ENCODE assay signal across 27 cellular contexts in the genomic region with DNA sequence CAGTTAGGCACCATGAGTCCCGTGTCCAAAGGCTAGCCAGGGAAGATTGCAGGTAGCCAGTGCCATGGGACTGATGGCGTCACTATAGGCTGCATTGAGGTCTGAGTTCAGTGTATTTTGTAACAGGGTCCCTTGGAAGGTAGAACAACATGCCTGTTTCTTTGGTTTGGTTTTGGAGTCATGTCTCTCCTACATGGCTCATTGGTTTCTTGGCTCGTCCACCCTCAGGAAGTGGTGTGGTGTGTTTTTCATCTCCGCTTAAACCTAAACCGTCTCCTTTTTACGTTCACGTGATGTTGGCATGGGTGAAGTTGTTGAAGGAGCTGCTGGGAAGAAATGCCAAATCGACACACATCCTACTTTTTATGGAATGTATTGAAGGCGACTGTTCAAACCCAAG.
DNase-seq lines count a peak whose midpoint lies in the region; ATAC-seq, FAIRE-seq and TF ChIP-seq lines count a peak whose summit lies in the region.
"Had no signal": no experiment of that assay in that cellular context is flagged by ENCODE, and none has a peak within 500 bp of the region (broad histone marks: within the 10 kb centered on the region; RNA-seq: fewer than 3 reads in every experiment).

No MANE protein-coding gene starts in this region.

- FAIRE-seq in HTR-8/SVneo (lab: Jason Lieb, UNC) (peak; percentile 26), astrocyte (lab: Jason Lieb, UNC) (no peak)

- no peak overlapping the region for H2AFZ ChIP-seq in astrocyte (ENCODE audit: low read depth, low read length)
- H2AFZ ChIP-seq: PC-9 had no signal

- H3K4me2 ChIP-seq in astrocyte (ENCODE audit: low read length): no peak overlapping the region
- H3K4me2 ChIP-seq: PC-9 had no signal

- H3K27ac Mint-ChIP-seq in CD4-positive, CD25-positive, alpha-beta regulatory T cell: peak overlapping the region in 2 of 3 donors; percentile 57 to 80
- no peak overlapping the region for H3K27ac Mint-ChIP-seq in astrocyte (ENCODE audit: unreplicated experiment)
- no peak overlapping the region for H3K27ac Mint-ChIP-seq in Calu3 (ENCODE audit: unreplicated experiment)
- H3K27ac Mint-ChIP-seq: mesothelial cell of epicardium; stimulated activated naive B cell treated with anti-CD40 and anti-IgM and Interleukin-4, amounts not matched to agents 10 μg/mL and 1 μg/mL and 100 μg/mL, for 72 hours; T-helper 1 cell treated with Interleukin-12 subunit alpha and Interleukin-12 subunit beta and Interleukin-4 antibody, amounts not matched to agents 30 μg/mL and 1 μg/mL, for 36 hours had no signal

- H3K9me3 ChIP-seq in CD4-positive, CD25-positive, alpha-beta regulatory T cell (ENCODE audit: control insufficient read depth in 2 of 2, low read length in 2 of 2): no peaks in the 10 kb centered on the region
- no peaks in the 10 kb centered on the region for H3K9me3 ChIP-seq in astrocyte (ENCODE audit: insufficient read depth, low read depth, low read length)
- H3K9me3 ChIP-seq: gastroesophageal sphincter, thoracic aorta had no signal

- H3K4me1 Mint-ChIP-seq in CD4-positive, CD25-positive, alpha-beta regulatory T cell: peaks cover 16 to 54% (median 37%) of the 10 kb centered on the region in 4 donors
- peaks cover 49% of the 10 kb centered on the region for H3K4me1 Mint-ChIP-seq in astrocyte (ENCODE audit: low read depth, unreplicated experiment)
- H3K4me1 Mint-ChIP-seq in Calu3 (ENCODE audit: low read depth, unreplicated experiment): peaks cover 21% of the 10 kb centered on the region

- no peak for ATAC-seq in CD4-positive, CD25-positive, alpha-beta regulatory T cell (ENCODE audit: low read depth in 2 of 2)
- ATAC-seq in GM18520 (IDR thresholded peaks at IDR 0.05; ENCODE audit: unreplicated experiment): no peak
- ATAC-seq: esophagus mucosa; gastroesophageal sphincter; left lobe of liver; stimulated activated naive B cell treated with anti-CD40 and anti-IgM and Interleukin-4, amounts not matched to agents 10 μg/mL and 1 μg/mL and 100 μg/mL, for 72 hours had no signal

- TF ChIP-seq CTCF in astrocyte (IDR thresholded peaks at IDR 0.05; ENCODE audit: insufficient read depth, low read depth, low read length) (no peak), Calu3 (IDR thresholded peaks at IDR 0.05; ENCODE audit: unreplicated experiment) (no peak)

- no TSS peak for BruUV-seq in Calu3 (replicated peaks; lab: Mats Ljungman, UMichigan)

- H3K36me3 Mint-ChIP-seq in CD4-positive, CD25-positive, alpha-beta regulatory T cell: peaks cover 54% of the 10 kb centered on the region
- H3K36me3 Mint-ChIP-seq in astrocyte (ENCODE audit: low read depth, unreplicated experiment) (peaks cover 32% of the 10 kb centered on the region), Calu3 (ENCODE audit: insufficient read depth, unreplicated experiment) (peaks cover 36% of the 10 kb centered on the region)

- peaks cover 26% of the 10 kb centered on the region for H3K36me3 ChIP-seq in CD4-positive, CD25-positive, alpha-beta regulatory T cell (ENCODE audit: control insufficient read depth, insufficient read depth, low read length)
- peaks cover 26% of the 10 kb centered on the region for H3K36me3 ChIP-seq in astrocyte (ENCODE audit: insufficient read depth, low read length)

- no peak overlapping the region for H3K9ac ChIP-seq in astrocyte (ENCODE audit: low read length)

- peaks cover 67% of the 10 kb centered on the region for H3K79me2 ChIP-seq in astrocyte (ENCODE audit: insufficient read depth, low read length)

- H4K20me1 ChIP-seq in astrocyte (ENCODE audit: insufficient read depth, low read length): peaks cover 39% of the 10 kb centered on the region

- H3K4me3 Mint-ChIP-seq in CD4-positive, CD25-positive, alpha-beta regulatory T cell: no peak overlapping the region
- H3K4me3 Mint-ChIP-seq in astrocyte (ENCODE audit: unreplicated experiment) (peak overlapping the region; percentile 2), Calu3 (ENCODE audit: low read depth, unreplicated experiment) (no peak overlapping the region)
- H3K4me3 Mint-ChIP-seq: CD4-positive, alpha-beta memory T cell; central memory CD8-positive, alpha-beta T cell; mesothelial cell of epicardium; stimulated activated naive B cell treated with anti-CD40 and anti-IgM and Interleukin-4, amounts not matched to agents 10 μg/mL and 1 μg/mL and 100 μg/mL, for 72 hours; T-helper 1 cell treated with Interleukin-12 subunit alpha and Interleukin-12 subunit beta and Interleukin-4 antibody, amounts not matched to agents 30 μg/mL and 1 μg/mL, for 36 hours had no signal

- intact Hi-C loops in Calu3 (cut with micrococcal nuclease; ENCODE audit: unreplicated experiment): no loop called here

- H3K4me1 ChIP-seq in CD4-positive, CD25-positive, alpha-beta regulatory T cell (ENCODE audit: control insufficient read depth, insufficient read depth, low read length, poor library complexity, severe bottlenecking): peaks cover 23% of the 10 kb centered on the region
- H3K4me1 ChIP-seq in astrocyte (ENCODE audit: insufficient read depth, low read length): peaks cover 18% of the 10 kb centered on the region

- DNase-seq in CD4-positive, CD25-positive, alpha-beta regulatory T cell: no peak
- DNase-seq in HTR-8/SVneo (ENCODE audit: insufficient read length, low spot score) (no peak), astrocyte (ENCODE audit: low read depth) (peak; percentile 85), left kidney (ENCODE audit: low read depth, low spot score) (peak; percentile 49), NOMO-1 treated with DMSO at 0.1 percent for 48 hours (lab: John Stamatoyannopoulos, UW; ENCODE audit: unreplicated experiment) (no peak), DMS153 treated with DMSO at 0.1 percent for 48 hours (lab: John Stamatoyannopoulos, UW; ENCODE audit: unreplicated experiment) (no peak), Calu3 (no peak)
- DNase-seq: activated CD4-positive, alpha-beta T cell treated with anti-CD3 and anti-CD28 coated beads, Interleukin-2, amount 50 U/mL, for 1 hour; activated gamma-delta T cell; amygdala; CD4-positive, alpha-beta memory T cell; dorsolateral prefrontal cortex; HCEC 1CT; NCI-H1417; NCI-H2171 treated with DMSO at 0.1 percent for 48 hours; PC-9; stimulated activated CD4-positive, alpha-beta T cell treated with anti-CD3 and anti-CD28 coated beads, Interleukin-1b, Interleukin-23, amount 100 ng/mL, for 48 hours; stimulated activated naive B cell treated with anti-CD40 and anti-IgM and Interleukin-4, amounts not matched to agents 10 μg/mL and 1 μg/mL and 100 μg/mL, for 72 hours had no signal

- no peak overlapping the region for H3K27ac ChIP-seq in CD4-positive, CD25-positive, alpha-beta regulatory T cell (ENCODE audit: insufficient read depth, low read length, poor library complexity, severe bottlenecking)
- H3K27ac ChIP-seq in astrocyte (ENCODE audit: low read depth, low read length): no peak overlapping the region
- H3K27ac ChIP-seq: dorsolateral prefrontal cortex, PC-9, VCaP had no signal

- peaks cover 0 to 3% (median 0%) of the 10 kb centered on the region in 7 donors for H3K9me3 Mint-ChIP-seq in CD4-positive, CD25-positive, alpha-beta regulatory T cell
- H3K9me3 Mint-ChIP-seq in astrocyte (ENCODE audit: unreplicated experiment) (no peaks in the 10 kb centered on the region), Calu3 (ENCODE audit: low read depth, unreplicated experiment) (no peaks in the 10 kb centered on the region)
- H3K9me3 Mint-ChIP-seq: CD4-positive, alpha-beta memory T cell; central memory CD8-positive, alpha-beta T cell; mesothelial cell of epicardium; stimulated activated naive B cell treated with anti-CD40 and anti-IgM and Interleukin-4, amounts not matched to agents 10 μg/mL and 1 μg/mL and 100 μg/mL, for 72 hours; T-helper 1 cell treated with Interleukin-12 subunit alpha and Interleukin-12 subunit beta and Interleukin-4 antibody, amounts not matched to agents 30 μg/mL and 1 μg/mL, for 36 hours had no signal

- H3K4me3 ChIP-seq in CD4-positive, CD25-positive, alpha-beta regulatory T cell (ENCODE audit: low read depth, low read length): no peak overlapping the region
- H3K4me3 ChIP-seq in astrocyte (ENCODE audit: insufficient read depth, low read depth, low read length): no peak overlapping the region
- H3K4me3 ChIP-seq: dorsolateral prefrontal cortex, gastroesophageal sphincter, PC-9, thoracic aorta had no signal

- CTCF ChIA-PET in Calu3 (lab: Charles Lee): interaction anchor here (0.6 kb wide), 1 partner anchor 448 kb away, joined by 4 read pairs; no protein-coding TSS in a partner anchor

- H3K27me3 Mint-ChIP-seq in CD4-positive, CD25-positive, alpha-beta regulatory T cell: peaks cover 4% of the 10 kb centered on the region
- H3K27me3 Mint-ChIP-seq in astrocyte (ENCODE audit: low read depth, unreplicated experiment) (no peaks in the 10 kb centered on the region), Calu3 (ENCODE audit: unreplicated experiment) (no peaks in the 10 kb centered on the region)
- H3K27me3 Mint-ChIP-seq: CD4-positive, alpha-beta memory T cell; central memory CD8-positive, alpha-beta T cell; stimulated activated naive B cell treated with anti-CD40 and anti-IgM and Interleukin-4, amounts not matched to agents 10 μg/mL and 1 μg/mL and 100 μg/mL, for 72 hours had no signal

- no peaks in the 10 kb centered on the region for H3K27me3 ChIP-seq in CD4-positive, CD25-positive, alpha-beta regulatory T cell (ENCODE audit: control insufficient read depth, insufficient read depth, low read length)
- H3K27me3 ChIP-seq in astrocyte (ENCODE audit: insufficient read depth, low read length): no peaks in the 10 kb centered on the region
- H3K27me3 ChIP-seq: dorsolateral prefrontal cortex, gastroesophageal sphincter had no signal

Comparison
In these comparisons a context has a peak if more than half of its experiments do, and no peak if none do; other contexts are left out.
1. DNase-seq: peak in astrocyte (single experiment) and left kidney (single experiment); none in CD4-positive, CD25-positive, alpha-beta regulatory T cell (0 of 3), HTR-8/SVneo (single experiment), NOMO-1 treated with DMSO at 0.1 percent for 48 hours (single experiment), DMS153 treated with DMSO at 0.1 percent for 48 hours (single experiment) and Calu3 (single experiment).
2. H3K27ac Mint-ChIP-seq: peak in CD4-positive, CD25-positive, alpha-beta regulatory T cell (2 of 3); none in astrocyte (single experiment) and Calu3 (single experiment).